13 cellular contexts compared by ENCODE assay signal in the genomic region with DNA sequence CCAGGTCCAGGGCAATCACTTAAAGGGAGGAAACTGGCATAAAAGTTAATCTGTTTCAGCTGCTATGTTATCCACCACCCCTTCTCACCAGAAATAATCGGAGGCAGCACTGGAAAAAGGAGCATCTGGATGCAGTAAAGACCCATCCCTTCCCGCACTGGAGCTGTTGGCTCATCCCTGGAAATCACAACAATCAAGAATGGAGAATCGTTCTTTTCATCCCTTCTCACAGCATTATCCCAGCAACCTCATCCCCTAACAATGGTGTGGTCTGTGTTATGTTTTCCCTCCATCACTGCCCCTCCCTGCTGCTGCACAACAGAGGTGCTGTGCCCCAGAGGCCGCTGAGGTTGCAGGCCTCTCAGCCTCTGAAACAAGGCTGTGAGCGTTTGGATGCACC.
DNase-seq lines count a peak whose midpoint lies in the region; ATAC-seq, FAIRE-seq and TF ChIP-seq lines count a peak whose summit lies in the region.
"Had no signal": no experiment of that assay in that cellular context is flagged by ENCODE, and none has a peak within 500 bp of the region (broad histone marks: within the 10 kb centered on the region; RNA-seq: fewer than 3 reads in every experiment).

No MANE protein-coding gene starts in this region.

- intact Hi-C loops in activated T-helper 2 cell treated with anti-CD3 and anti-CD28 coated beads, Interferon-gamma antibody, Interleukin-2, Interleukin-4, amounts not matched to agents 10 μg/mL and 5 μg/mL and 100 μg/mL, durations not matched to agents 14 hours and 24 hours and 36 hours (cut with micrococcal nuclease), result no loop called here

- no peak overlapping the region for H3K27ac ChIP-seq in H9 (ENCODE audit: insufficient read length, low read depth, low read length)
- peak overlapping the region in 2 of 4 donors; percentile 49 to 70 for H3K27ac ChIP-seq in tibial nerve
- H3K27ac ChIP-seq in gastroesophageal sphincter, result peak overlapping the region in 2 of 4 donors; percentile 30 to 37

- no peaks in the 10 kb centered on the region; the same call in 1 of the 2 replicates for H3K4me1 ChIP-seq in H9 (ENCODE audit: insufficient read depth, low read length)
- H3K4me1 ChIP-seq in skeletal muscle satellite cell (ENCODE audit: control insufficient read depth, insufficient read depth, low read length), result peaks cover 23% of the 10 kb centered on the region
- peaks cover 0 to 43% (median 20%) of the 10 kb centered on the region in 4 donors for H3K4me1 ChIP-seq in tibial nerve
- H3K4me1 ChIP-seq in gastroesophageal sphincter, result peaks cover 0 to 36% (median 13%) of the 10 kb centered on the region in 3 donors

- H4K5ac ChIP-seq in H9 (ENCODE audit: insufficient read length, low read depth, low read length), result no peak overlapping the region

- H3K23ac ChIP-seq in H9 (ENCODE audit: insufficient read length, low read depth, low read length), result no peak overlapping the region

- H2AK5ac ChIP-seq in H9 (ENCODE audit: insufficient read length, low read length), result no peak overlapping the region

- H3T11ph ChIP-seq in H9 (ENCODE audit: low read length), result no peak overlapping the region

- FAIRE-seq in H54 (lab: Jason Lieb, UNC), result no peak

- no peak for DNase-seq in H9
- no peak for DNase-seq in activated T-helper 2 cell treated with anti-CD3 and anti-CD28 coated beads, Interferon-gamma antibody, Interleukin-2, Interleukin-4, amounts not matched to agents 10 μg/mL and 5 μg/mL and 100 μg/mL, durations not matched to agents 14 hours and 24 hours and 36 hours (ENCODE audit: low spot score)
- DNase-seq in hypothalamus (lab: John Stamatoyannopoulos, UW), result peak in 38 of 51 donors; percentile 12 to 90 (median 60)
- DNase-seq in H54 (ENCODE audit: insufficient read length, low spot score), result no peak
- DNase-seq in tibial nerve (ENCODE audit: low spot score in 2 of 2), result no peak
- DNase-seq: activated CD8-positive, alpha-beta T cell treated with anti-CD3 and anti-CD28 coated beads, Interleukin-2, amount 10 ng/mL, durations not matched to agents 7 days and 5 days; activated naive CD8-positive, alpha-beta T cell treated with anti-CD3 and anti-CD28 coated beads, Interleukin-2, amount 50 U/mL, for 24 hours; left lung; NCI-H524 treated with DMSO at 0.1 percent for 48 hours; SW 1271 had no signal

- no peaks in the 10 kb centered on the region for H3K27me3 ChIP-seq in H9 (ENCODE audit: insufficient read depth, low read length)
- H3K27me3 ChIP-seq in skeletal muscle satellite cell (ENCODE audit: control insufficient read depth, insufficient read depth, low read length), result no peaks in the 10 kb centered on the region
- H3K27me3 ChIP-seq in tibial nerve, result no peaks in the 10 kb centered on the region
- no peaks in the 10 kb centered on the region for H3K27me3 ChIP-seq in gastroesophageal sphincter
- H3K27me3 ChIP-seq: left lung had no signal

- H3K4me3 ChIP-seq in skeletal muscle satellite cell (ENCODE audit: low read length) (no peak overlapping the region), tibial nerve (no peak overlapping the region), gastroesophageal sphincter (no peak overlapping the region)
- H3K4me3 ChIP-seq: left lung had no signal

- no peaks in the 10 kb centered on the region for H3K9me3 ChIP-seq in H9 (ENCODE audit: control insufficient read depth, low read depth, low read length)
- H3K9me3 ChIP-seq in skeletal muscle satellite cell (replicated peaks; ENCODE audit: low read length), result no peaks in the 10 kb centered on the region
- H3K9me3 ChIP-seq in tibial nerve, result no peaks in the 10 kb centered on the region
- H3K9me3 ChIP-seq in gastroesophageal sphincter, result no peaks in the 10 kb centered on the region
- H3K9me3 ChIP-seq: left lung had no signal

- H2BK5ac ChIP-seq in H9 (ENCODE audit: insufficient read length, low read length), result no peak overlapping the region

- H2BK120ac ChIP-seq in H9 (ENCODE audit: low read depth, low read length, poor library complexity, severe bottlenecking), result no peak overlapping the region

- TF ChIP-seq POLR2A in H54 (IDR thresholded peaks at IDR 0.05; ENCODE audit: low read depth, low read length) (no peak), tibial nerve (IDR thresholded peaks at IDR 0.05) (no peak), gastroesophageal sphincter (IDR thresholded peaks at IDR 0.05) (no peak)

- H3K36me3 Mint-ChIP-seq in H9 (ENCODE audit: insufficient read depth in 1 of 3, low read depth in 3 of 3), result peaks cover 0 to 8% (median 0%) of the 10 kb centered on the region in 3 experiments; a peak in 2 of 7 replicates
- H3K36me3 Mint-ChIP-seq in activated T-helper 2 cell treated with anti-CD3 and anti-CD28 coated beads, Interferon-gamma antibody, Interleukin-2, Interleukin-4, amounts not matched to agents 10 μg/mL and 5 μg/mL and 100 μg/mL, durations not matched to agents 14 hours and 24 hours and 36 hours (ENCODE audit: low read depth), result peaks cover 66% of the 10 kb centered on the region

- H2BK12ac ChIP-seq in H9 (ENCODE audit: insufficient read length, low read depth, low read length), result no peak overlapping the region

- no peaks in the 10 kb centered on the region for H3K27me3 Mint-ChIP-seq in H9 (ENCODE audit: low read depth)
- no peaks in the 10 kb centered on the region for H3K27me3 Mint-ChIP-seq in activated T-helper 2 cell treated with anti-CD3 and anti-CD28 coated beads, Interferon-gamma antibody, Interleukin-2, Interleukin-4, amounts not matched to agents 10 μg/mL and 5 μg/mL and 100 μg/mL, durations not matched to agents 14 hours and 24 hours and 36 hours (ENCODE audit: low read depth)
- H3K27me3 Mint-ChIP-seq: activated naive CD8-positive, alpha-beta T cell treated with anti-CD3 and anti-CD28 coated beads, Interleukin-2, amount 50 U/mL, for 24 hours had no signal

- no peak overlapping the region for H3K56ac ChIP-seq in H9 (ENCODE audit: insufficient read length, low read depth, low read length)

- no peak overlapping the region for H3K9ac ChIP-seq in H9 (ENCODE audit: extremely low read depth, insufficient read length, low read length)
- H3K9ac ChIP-seq in skeletal muscle satellite cell (ENCODE audit: low read depth, low read length), result no peak overlapping the region

- H3K4ac ChIP-seq in H9 (ENCODE audit: low read depth, low read length), result no peak overlapping the region

- H4K8ac ChIP-seq in H9 (replicated peaks; ENCODE audit: insufficient read length, low read depth, low read length), result no peak overlapping the region

- no peaks in the 10 kb centered on the region for H4K20me1 ChIP-seq in H9 (ENCODE audit: control insufficient read depth, insufficient read depth, insufficient read length)

- no peak for TF ChIP-seq CTCF in H9 (conservative IDR thresholded peaks at IDR 0.05)
- no peak for TF ChIP-seq CTCF in tibial nerve (IDR thresholded peaks at IDR 0.05)
- TF ChIP-seq CTCF in gastroesophageal sphincter (IDR thresholded peaks at IDR 0.05), result no peak

- H3K4me2 ChIP-seq in H9 (ENCODE audit: insufficient read depth, insufficient read length, low read length) (no peak overlapping the region), skeletal muscle satellite cell (ENCODE audit: low read length) (peak overlapping the region; percentile 34)

- H3K36me3 ChIP-seq in skeletal muscle satellite cell (ENCODE audit: insufficient read depth, low read length) (no peaks in the 10 kb centered on the region), tibial nerve (no peaks in the 10 kb centered on the region), gastroesophageal sphincter (no peaks in the 10 kb centered on the region)

- WGBS in H9 (ENCODE audit: extremely low coverage, insufficient read length, low lambda C conversion rate), result no CpG with 5 or more reads among the region's 5 CpGs
- 20 to 26% methylated on average over 5 of the region's 5 CpGs for WGBS in tibial nerve, 2 donors
- WGBS in gastroesophageal sphincter (ENCODE audit: low coverage in 1 of 2), 2 donors, result 41 to 60% methylated on average over 3 to 5 of the region's 5 CpGs

- no peaks in the 10 kb centered on the region for H3K79me2 ChIP-seq in H9 (ENCODE audit: insufficient read depth, low read length)

- H3K18ac ChIP-seq in H9 (ENCODE audit: insufficient read length, low read depth, low read length), result no peak overlapping the region

- H3K14ac ChIP-seq in H9 (ENCODE audit: insufficient read depth, low read length), result no peak overlapping the region

- H3K79me1 ChIP-seq in H9 (ENCODE audit: insufficient read depth, low read depth, low read length, poor library complexity, severe bottlenecking), result no peaks in the 10 kb centered on the region

- H2BK20ac ChIP-seq in H9 (ENCODE audit: low read depth, low read length, poor library complexity, severe bottlenecking), result no peak overlapping the region

- TF ChIP-seq EP300 in tibial nerve (IDR thresholded peaks at IDR 0.05) (no peak), gastroesophageal sphincter (IDR thresholded peaks at IDR 0.05) (no peak)

- ATAC-seq in gastroesophageal sphincter (no peak), HG02763 (IDR thresholded peaks at IDR 0.05; ENCODE audit: unreplicated experiment) (no peak)
- ATAC-seq: activated CD8-positive, alpha-beta T cell treated with anti-CD3 and anti-CD28 coated beads, Interleukin-2, amount 10 ng/mL, durations not matched to agents 7 days and 5 days; activated naive CD8-positive, alpha-beta T cell treated with anti-CD3 and anti-CD28 coated beads, Interleukin-2, amount 50 U/mL, for 24 hours; left lung had no signal

- no peaks in the 10 kb centered on the region; a peak in 1 of 5 replicates for H3K9me3 Mint-ChIP-seq in H9
- peaks cover 18% of the 10 kb centered on the region for H3K9me3 Mint-ChIP-seq in activated T-helper 2 cell treated with anti-CD3 and anti-CD28 coated beads, Interferon-gamma antibody, Interleukin-2, Interleukin-4, amounts not matched to agents 10 μg/mL and 5 μg/mL and 100 μg/mL, durations not matched to agents 14 hours and 24 hours and 36 hours
- H3K9me3 Mint-ChIP-seq: activated naive CD8-positive, alpha-beta T cell treated with anti-CD3 and anti-CD28 coated beads, Interleukin-2, amount 50 U/mL, for 24 hours had no signal

- H4K91ac ChIP-seq in H9 (ENCODE audit: insufficient read length, low read depth, low read length), result no peak overlapping the region

- H2BK15ac ChIP-seq in H9 (ENCODE audit: low read depth, low read length), result no peak overlapping the region

- no peak overlapping the region for H3K4me3 Mint-ChIP-seq in H9
- H3K4me3 Mint-ChIP-seq in activated T-helper 2 cell treated with anti-CD3 and anti-CD28 coated beads, Interferon-gamma antibody, Interleukin-2, Interleukin-4, amounts not matched to agents 10 μg/mL and 5 μg/mL and 100 μg/mL, durations not matched to agents 14 hours and 24 hours and 36 hours (ENCODE audit: low read depth), result no peak overlapping the region
- H3K4me3 Mint-ChIP-seq: activated CD8-positive, alpha-beta T cell treated with anti-CD3 and anti-CD28 coated beads, Interleukin-2, amount 10 ng/mL, durations not matched to agents 7 days and 5 days; activated naive CD8-positive, alpha-beta T cell treated with anti-CD3 and anti-CD28 coated beads, Interleukin-2, amount 50 U/mL, for 24 hours had no signal

- H3K4me1 Mint-ChIP-seq in H9, result peaks cover 8 to 20% of the 10 kb centered on the region in 2 experiments
- peaks cover 88% of the 10 kb centered on the region for H3K4me1 Mint-ChIP-seq in activated T-helper 2 cell treated with anti-CD3 and anti-CD28 coated beads, Interferon-gamma antibody, Interleukin-2, Interleukin-4, amounts not matched to agents 10 μg/mL and 5 μg/mL and 100 μg/mL, durations not matched to agents 14 hours and 24 hours and 36 hours (ENCODE audit: low read depth)
- H3K4me1 Mint-ChIP-seq: activated naive CD8-positive, alpha-beta T cell treated with anti-CD3 and anti-CD28 coated beads, Interleukin-2, amount 50 U/mL, for 24 hours had no signal

- no peak overlapping the region for H2AFZ ChIP-seq in H9 (ENCODE audit: low read length)

- peak overlapping the region in 2 of 3 experiments; percentile 7 to 48; a peak in 3 of 7 replicates for H3K27ac Mint-ChIP-seq in H9
- H3K27ac Mint-ChIP-seq in activated T-helper 2 cell treated with anti-CD3 and anti-CD28 coated beads, Interferon-gamma antibody, Interleukin-2, Interleukin-4, amounts not matched to agents 10 μg/mL and 5 μg/mL and 100 μg/mL, durations not matched to agents 14 hours and 24 hours and 36 hours, result peak overlapping the region; percentile 64
- H3K27ac Mint-ChIP-seq: activated CD8-positive, alpha-beta T cell treated with anti-CD3 and anti-CD28 coated beads, Interleukin-2, amount 10 ng/mL, durations not matched to agents 7 days and 5 days; activated naive CD8-positive, alpha-beta T cell treated with anti-CD3 and anti-CD28 coated beads, Interleukin-2, amount 50 U/mL, for 24 hours had no signal

- no peaks in the 10 kb centered on the region for H3K23me2 ChIP-seq in H9 (ENCODE audit: insufficient read length, low read depth, low read length, poor library complexity, severe bottlenecking)

Comparison
In these comparisons a context has a peak if more than half of its experiments do, and no peak if none do; other contexts are left out.
1. DNase-seq: peak in hypothalamus (38 of 51); none in H9 (single experiment), activated T-helper 2 cell treated with anti-CD3 and anti-CD28 coated beads, Interferon-gamma antibody, Interleukin-2, Interleukin-4, amounts not matched to agents 10 μg/mL and 5 μg/mL and 100 μg/mL, durations not matched to agents 14 hours and 24 hours and 36 hours (single experiment), H54 (single experiment) and tibial nerve (0 of 2).